Comparison of ENCODE assay signal across 18 cellular contexts in genomic region chr17:20797292-20797691, GRCh38.
DNase-seq lines count a peak whose midpoint lies in the region; ATAC-seq and FAIRE-seq lines count a peak whose summit lies in the region.
"Had no signal": no experiment of that assay in that cellular context is flagged by ENCODE, and none has a peak within 500 bp of the region (broad histone marks: within the 10 kb centered on the region; RNA-seq: fewer than 3 reads in every experiment).

No MANE protein-coding gene starts in this region.

- peak overlapping the region; percentile 82 for H3K27ac Mint-ChIP-seq in T-helper 1 cell treated with Interleukin-12 subunit alpha and Interleukin-12 subunit beta and Interleukin-4 antibody, amounts not matched to agents 30 μg/mL and 1 μg/mL, for 36 hours
- peak overlapping the region; percentile 58 for H3K27ac Mint-ChIP-seq in activated naive CD8-positive, alpha-beta T cell
- H3K27ac Mint-ChIP-seq in naive thymus-derived CD4-positive, alpha-beta T cell = peak overlapping the region in 2 of 9 donors; percentile 13 to 95
- H3K27ac Mint-ChIP-seq: CD4-positive, alpha-beta T cell had no signal

- no peak overlapping the region for H3K4me3 Mint-ChIP-seq in T-helper 1 cell treated with Interleukin-12 subunit alpha and Interleukin-12 subunit beta and Interleukin-4 antibody, amounts not matched to agents 30 μg/mL and 1 μg/mL, for 36 hours
- peak overlapping the region; percentile 8 for H3K4me3 Mint-ChIP-seq in activated naive CD8-positive, alpha-beta T cell
- H3K4me3 Mint-ChIP-seq in naive thymus-derived CD4-positive, alpha-beta T cell = peak overlapping the region in 2 of 10 donors; percentile 51 to 72
- H3K4me3 Mint-ChIP-seq: CD4-positive, alpha-beta T cell had no signal

- no peaks in the 10 kb centered on the region for H3K9me3 Mint-ChIP-seq in T-helper 1 cell treated with Interleukin-12 subunit alpha and Interleukin-12 subunit beta and Interleukin-4 antibody, amounts not matched to agents 30 μg/mL and 1 μg/mL, for 36 hours
- no peaks in the 10 kb centered on the region for H3K9me3 Mint-ChIP-seq in activated naive CD8-positive, alpha-beta T cell (ENCODE audit: low read depth)
- peaks cover 0 to 2% (median 0%) of the 10 kb centered on the region in 11 donors for H3K9me3 Mint-ChIP-seq in naive thymus-derived CD4-positive, alpha-beta T cell
- H3K9me3 Mint-ChIP-seq: CD4-positive, alpha-beta T cell had no signal

- FAIRE-seq in HTR-8/SVneo (lab: Jason Lieb, UNC) = peak; percentile 28
- FAIRE-seq: GM19239, H54 had no signal

- H3K4me1 Mint-ChIP-seq in T-helper 1 cell treated with Interleukin-12 subunit alpha and Interleukin-12 subunit beta and Interleukin-4 antibody, amounts not matched to agents 30 μg/mL and 1 μg/mL, for 36 hours (ENCODE audit: low read depth) = peaks cover 9% of the 10 kb centered on the region
- peaks cover 11% of the 10 kb centered on the region for H3K4me1 Mint-ChIP-seq in activated naive CD8-positive, alpha-beta T cell (ENCODE audit: low read depth)
- H3K4me1 Mint-ChIP-seq in naive thymus-derived CD4-positive, alpha-beta T cell = peaks cover 0 to 16% (median 6%) of the 10 kb centered on the region in 7 donors

- no peaks in the 10 kb centered on the region for H3K9me3 ChIP-seq in naive thymus-derived CD4-positive, alpha-beta T cell (ENCODE audit: control insufficient read depth in 2 of 3, low read length in 3 of 3)
- H3K9me3 ChIP-seq: BE2C had no signal

- no peaks in the 10 kb centered on the region for H3K4me1 ChIP-seq in naive thymus-derived CD4-positive, alpha-beta T cell (ENCODE audit: control insufficient read depth in 2 of 2, insufficient read depth in 2 of 2, low read length in 2 of 2)
- H3K4me1 ChIP-seq: BE2C had no signal

- no peak overlapping the region for H3K27ac ChIP-seq in naive thymus-derived CD4-positive, alpha-beta T cell (ENCODE audit: low read depth, low read length)

- H3K4me3 ChIP-seq in naive thymus-derived CD4-positive, alpha-beta T cell (ENCODE audit: low read length) = no peak overlapping the region

- ATAC-seq in naive thymus-derived CD4-positive, alpha-beta T cell = peak; percentile 24
- no peak for ATAC-seq in GM21528 (IDR thresholded peaks at IDR 0.05; ENCODE audit: low FRiP score, unreplicated experiment)
- ATAC-seq: PC-3 had no signal

- no peaks in the 10 kb centered on the region for H3K27me3 Mint-ChIP-seq in T-helper 1 cell treated with Interleukin-12 subunit alpha and Interleukin-12 subunit beta and Interleukin-4 antibody, amounts not matched to agents 30 μg/mL and 1 μg/mL, for 36 hours (ENCODE audit: low read depth)
- H3K27me3 Mint-ChIP-seq in activated naive CD8-positive, alpha-beta T cell = no peaks in the 10 kb centered on the region
- peaks cover 0 to 4% (median 0%) of the 10 kb centered on the region in 5 donors for H3K27me3 Mint-ChIP-seq in naive thymus-derived CD4-positive, alpha-beta T cell

- CTCF ChIA-PET in naive thymus-derived CD4-positive, alpha-beta T cell (lab: Charles Lee) = interaction anchor here (0.6 kb wide), 1 partner anchor 58 kb away, joined by 3 read pairs; no protein-coding TSS in a partner anchor

- intact Hi-C loops in naive thymus-derived CD4-positive, alpha-beta T cell (cut with micrococcal nuclease) = no loop called here

- DNase-seq in HTR-8/SVneo (ENCODE audit: insufficient read length, low spot score) = no peak
- DNase-seq in naive thymus-derived CD4-positive, alpha-beta T cell = no peak
- DNase-seq in amygdala (lab: John Stamatoyannopoulos, UW) = no peak
- DNase-seq in stimulated activated CD4-positive, alpha-beta T cell treated with anti-CD3 and anti-CD28 coated beads, Interleukin-12 subunit alpha, Interleukin-12 subunit beta, amount 100 ng/mL, for 4 hours = no peak
- DNase-seq: BE2C; CD4-positive, alpha-beta T cell; NCI-H1048; NCI-H1436 treated with DMSO at 0.1 percent for 48 hours; NCI-H2029 treated with DMSO at 0.1 percent for 48 hours; NCI-H2171 treated with DMSO at 0.1 percent for 48 hours; NCI-H510A; NCI-H82; PC-3 had no signal

- POLR2A ChIA-PET in naive thymus-derived CD4-positive, alpha-beta T cell (lab: Charles Lee) = no interaction called here

- H3K36me3 ChIP-seq in naive thymus-derived CD4-positive, alpha-beta T cell (ENCODE audit: control insufficient read depth in 2 of 3, insufficient read depth in 3 of 3, low read length in 3 of 3) = no peaks in the 10 kb centered on the region
- H3K36me3 ChIP-seq: BE2C had no signal

- H3K27me3 ChIP-seq in naive thymus-derived CD4-positive, alpha-beta T cell (ENCODE audit: control insufficient read depth in 2 of 2, insufficient read depth in 2 of 2, low read length in 2 of 2) = no peaks in the 10 kb centered on the region
- H3K27me3 ChIP-seq: BE2C had no signal

- no peaks in the 10 kb centered on the region for H3K36me3 Mint-ChIP-seq in T-helper 1 cell treated with Interleukin-12 subunit alpha and Interleukin-12 subunit beta and Interleukin-4 antibody, amounts not matched to agents 30 μg/mL and 1 μg/mL, for 36 hours (ENCODE audit: low read depth)
- no peaks in the 10 kb centered on the region for H3K36me3 Mint-ChIP-seq in activated naive CD8-positive, alpha-beta T cell
- H3K36me3 Mint-ChIP-seq in naive thymus-derived CD4-positive, alpha-beta T cell = no peaks in the 10 kb centered on the region
